ENCODE assay signal across 20 cellular contexts in the genomic region with DNA sequence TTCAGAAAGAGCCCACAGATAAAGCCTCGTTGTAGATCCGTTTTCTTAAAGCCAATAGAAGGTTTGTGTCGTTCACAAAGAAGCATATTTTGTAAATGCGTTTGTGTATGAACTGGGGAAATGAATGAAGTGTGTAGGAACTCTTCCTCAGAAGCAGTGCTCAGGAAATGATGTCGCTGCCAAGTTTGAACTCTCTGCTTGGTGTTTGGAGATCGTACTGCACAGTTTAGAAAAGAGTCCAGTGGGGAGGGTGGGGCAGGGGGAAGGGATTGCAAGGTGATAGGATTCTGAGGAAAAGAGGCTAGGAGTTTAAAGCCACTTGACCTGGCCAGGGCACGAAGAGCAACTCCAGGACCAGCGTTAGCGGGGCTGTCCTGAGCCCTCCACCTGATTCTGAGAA.
DNase-seq lines count a peak whose midpoint lies in the region; ATAC-seq and TF ChIP-seq lines count a peak whose summit lies in the region.
"Had no signal": no experiment of that assay in that cellular context is flagged by ENCODE, and none has a peak within 500 bp of the region (broad histone marks: within the 10 kb centered on the region; RNA-seq: fewer than 3 reads in every experiment).

No MANE protein-coding gene starts in this region.

- no peaks in the 10 kb centered on the region for H3K4me1 ChIP-seq in prostate gland (replicated peaks)

- no peaks in the 10 kb centered on the region for H3K36me3 ChIP-seq in prostate gland

- H3K27ac Mint-ChIP-seq in activated naive CD4-positive, alpha-beta T cell treated with anti-CD3 and anti-CD28 coated beads, Interleukin-2, amount 50 U/mL, for 24 hours, result peak overlapping the region; percentile 15
- H3K27ac Mint-ChIP-seq in endothelial cell (ENCODE audit: unreplicated experiment), result peak overlapping the region; percentile 74
- peak overlapping the region; percentile 99 for H3K27ac Mint-ChIP-seq in neural crest cell (ENCODE audit: unreplicated experiment)
- peak overlapping the region; percentile 37 for H3K27ac Mint-ChIP-seq in type B pancreatic cell
- H3K27ac Mint-ChIP-seq: activated naive CD4-positive, alpha-beta T cell treated with anti-CD3 and anti-CD28 coated beads, Interleukin-2, amount 10 ng/mL, durations not matched to agents 7 days and 5 days had no signal

- no peaks in the 10 kb centered on the region for H3K27me3 Mint-ChIP-seq in activated naive CD4-positive, alpha-beta T cell treated with anti-CD3 and anti-CD28 coated beads, Interleukin-2, amount 50 U/mL, for 24 hours
- peaks cover 19% of the 10 kb centered on the region for H3K27me3 Mint-ChIP-seq in endothelial cell (ENCODE audit: unreplicated experiment)
- H3K27me3 Mint-ChIP-seq in neural crest cell (ENCODE audit: low read depth), result no peaks in the 10 kb centered on the region
- peaks cover 8% of the 10 kb centered on the region for H3K27me3 Mint-ChIP-seq in type B pancreatic cell

- no peak for ATAC-seq in GM21717 (IDR thresholded peaks at IDR 0.05; ENCODE audit: unreplicated experiment)
- ATAC-seq: activated CD4-positive, CD25-positive, alpha-beta regulatory T cell treated with anti-CD3 and anti-CD28 coated beads, Interleukin-2, amount 50 U/mL, for 24 hours; GM12878; PC-3 had no signal

- intact Hi-C loops in prostate gland (cut with DNase I), result no loop called here

- H3K9me3 Mint-ChIP-seq in activated naive CD4-positive, alpha-beta T cell treated with anti-CD3 and anti-CD28 coated beads, Interleukin-2, amount 50 U/mL, for 24 hours, result no peaks in the 10 kb centered on the region
- peaks cover 6% of the 10 kb centered on the region for H3K9me3 Mint-ChIP-seq in endothelial cell (ENCODE audit: unreplicated experiment)
- H3K9me3 Mint-ChIP-seq in neural crest cell, result peaks cover 5% of the 10 kb centered on the region
- H3K9me3 Mint-ChIP-seq in type B pancreatic cell, result peaks cover 14% of the 10 kb centered on the region

- H3K36me3 Mint-ChIP-seq in activated naive CD4-positive, alpha-beta T cell treated with anti-CD3 and anti-CD28 coated beads, Interleukin-2, amount 50 U/mL, for 24 hours, result peaks cover 10% of the 10 kb centered on the region
- H3K36me3 Mint-ChIP-seq in endothelial cell (ENCODE audit: low read depth, unreplicated experiment) (peaks cover 49% of the 10 kb centered on the region), neural crest cell (ENCODE audit: low read depth) (peaks cover 5% of the 10 kb centered on the region), type B pancreatic cell (peaks cover 7% of the 10 kb centered on the region)

- DNase-seq in activated naive CD4-positive, alpha-beta T cell (lab: John Stamatoyannopoulos, UW), result no peak
- DNase-seq in endothelial cell (ENCODE audit: low spot score) (no peak), neural crest cell (ENCODE audit: low read depth, low spot score) (no peak), type B pancreatic cell (ENCODE audit: extremely low spot score, unreplicated experiment) (no peak), prostate gland (ENCODE audit: low spot score) (no peak), DMS 273 (lab: John Stamatoyannopoulos, UW; ENCODE audit: unreplicated experiment) (no peak)
- DNase-seq: 8988T; activated CD8-positive, alpha-beta memory T cell treated with anti-CD3 and anti-CD28 coated beads, Interleukin-2, amount 50 U/mL, for 4 hours; activated naive CD4-positive, alpha-beta T cell treated with anti-CD3 and anti-CD28 coated beads, Interleukin-2, amount 10 ng/mL, durations not matched to agents 7 days and 5 days; hippocampal formation; Karpas-422; NCI-H146; NCI-H524 treated with DMSO at 0.1 percent for 48 hours; PC-3; SW 1271 had no signal

- 82% methylated on average over 9 of the region's 9 CpGs for WGBS in prostate gland

- no peak overlapping the region for H3K4me3 Mint-ChIP-seq in activated naive CD4-positive, alpha-beta T cell treated with anti-CD3 and anti-CD28 coated beads, Interleukin-2, amount 50 U/mL, for 24 hours
- H3K4me3 Mint-ChIP-seq in endothelial cell (ENCODE audit: unreplicated experiment) (peak overlapping the region; percentile 42), neural crest cell (peak overlapping the region; percentile 78), type B pancreatic cell (no peak overlapping the region)
- H3K4me3 Mint-ChIP-seq: activated naive CD4-positive, alpha-beta T cell treated with anti-CD3 and anti-CD28 coated beads, Interleukin-2, amount 10 ng/mL, durations not matched to agents 7 days and 5 days had no signal

- TF ChIP-seq CTCF in endothelial cell (IDR thresholded peaks at IDR 0.05; ENCODE audit: unreplicated experiment) (no peak), neural crest cell (conservative IDR thresholded peaks at IDR 0.05) (no peak), type B pancreatic cell (conservative IDR thresholded peaks at IDR 0.05) (no peak), prostate gland (IDR thresholded peaks at IDR 0.05) (no peak)

- H3K4me3 ChIP-seq in prostate gland, result no peak overlapping the region
- H3K4me3 ChIP-seq: GM12878 had no signal

- no peak overlapping the region for H3K27ac ChIP-seq in prostate gland
- H3K27ac ChIP-seq: HL-60 had no signal

- H3K4me1 Mint-ChIP-seq in activated naive CD4-positive, alpha-beta T cell treated with anti-CD3 and anti-CD28 coated beads, Interleukin-2, amount 50 U/mL, for 24 hours, result peaks cover 66% of the 10 kb centered on the region
- H3K4me1 Mint-ChIP-seq in endothelial cell (ENCODE audit: unreplicated experiment) (peaks cover 54% of the 10 kb centered on the region), neural crest cell (peaks cover 88% of the 10 kb centered on the region), type B pancreatic cell (ENCODE audit: unreplicated experiment) (peaks cover 29% of the 10 kb centered on the region)

- TF ChIP-seq POLR2A in prostate gland (IDR thresholded peaks at IDR 0.05), result no peak

- no peaks in the 10 kb centered on the region for H3K9me3 ChIP-seq in prostate gland

- H3K27me3 ChIP-seq in prostate gland (replicated peaks; ENCODE audit: insufficient read depth), result no peaks in the 10 kb centered on the region

Comparison
In these comparisons a context has a peak if more than half of its experiments do, and no peak if none do; other contexts are left out.
1. H3K27ac Mint-ChIP-seq: peak in every context shown above with its lines; median percentile 99 in neural crest cell; 74 in endothelial cell; 37 in type B pancreatic cell; 15 in activated naive CD4-positive, alpha-beta T cell treated with anti-CD3 and anti-CD28 coated beads, Interleukin-2, amount 50 U/mL, for 24 hours.
2. H3K4me3 Mint-ChIP-seq: peak in endothelial cell (single experiment) and neural crest cell (single experiment); none in activated naive CD4-positive, alpha-beta T cell treated with anti-CD3 and anti-CD28 coated beads, Interleukin-2, amount 50 U/mL, for 24 hours (single experiment) and type B pancreatic cell (single experiment).